ENCODE assay signal across 17 cellular contexts in genomic region chr20:49666906-49667305, GRCh38.
"Had no signal": no experiment of that assay in that cellular context is flagged by ENCODE, and none has a peak within 500 bp of the region (broad histone marks: within the 10 kb centered on the region; RNA-seq: fewer than 3 reads in every experiment).

No MANE protein-coding gene starts in this region.

- H2AFZ ChIP-seq: neural progenitor cell had no signal

- H3K27me3 ChIP-seq: foreskin keratinocyte, left lung, neural progenitor cell, pancreas, testis had no signal

- DNase-seq: activated CD4-positive, alpha-beta T cell treated with anti-CD3 and anti-CD28 coated beads, Interleukin-2, amount 10 ng/mL, durations not matched to agents 7 days and 5 days; activated CD4-positive, CD25-positive, alpha-beta regulatory T cell; activated effector memory CD4-positive, alpha-beta T cell treated with Interleukin-2 at 50 U/mL for 16 hours; activated T-cell treated with anti-CD3 and anti-CD28 coated beads, Interleukin-2, amount 50 U/mL, for 1 hour; foreskin keratinocyte; head of caudate nucleus; islet precursor cell; left lung; mesendoderm; pancreas; stimulated activated CD4-positive, alpha-beta T cell treated with anti-CD3 and anti-CD28 coated beads, Interleukin-4, amount 100 ng/mL, for 4 hours; stimulated activated naive CD8-positive, alpha-beta T cell treated with anti-CD3 and anti-CD28 coated beads, Interleukin-15, amount 100 ng/mL, for 72 hours; T-helper 2 cell; testis had no signal

- H3K27ac Mint-ChIP-seq: activated CD4-positive, alpha-beta T cell treated with anti-CD3 and anti-CD28 coated beads, Interleukin-2, amount 10 ng/mL, durations not matched to agents 7 days and 5 days; activated naive CD4-positive, alpha-beta T cell treated with anti-CD3 and anti-CD28 coated beads, Interleukin-2, amount 50 U/mL, for 24 hours; neural progenitor cell had no signal

- H3K27me3 Mint-ChIP-seq: activated CD4-positive, alpha-beta T cell treated with anti-CD3 and anti-CD28 coated beads, Interleukin-2, amount 10 ng/mL, durations not matched to agents 7 days and 5 days; activated naive CD4-positive, alpha-beta T cell treated with anti-CD3 and anti-CD28 coated beads, Interleukin-2, amount 50 U/mL, for 24 hours; stimulated activated naive CD8-positive, alpha-beta T cell treated with anti-CD3 and anti-CD28 coated beads, Interleukin-15, amount 100 ng/mL, for 72 hours had no signal

- H3K36me3 ChIP-seq: left lung, neural progenitor cell, pancreas had no signal

- H3K4me3 Mint-ChIP-seq: activated CD4-positive, alpha-beta T cell treated with anti-CD3 and anti-CD28 coated beads, Interleukin-2, amount 10 ng/mL, durations not matched to agents 7 days and 5 days; activated naive CD4-positive, alpha-beta T cell treated with anti-CD3 and anti-CD28 coated beads, Interleukin-2, amount 50 U/mL, for 24 hours; neural progenitor cell; stimulated activated naive CD8-positive, alpha-beta T cell treated with anti-CD3 and anti-CD28 coated beads, Interleukin-15, amount 100 ng/mL, for 72 hours had no signal

- H3K4me2 ChIP-seq: neural progenitor cell had no signal

- H3K27ac ChIP-seq: foreskin keratinocyte, left lung, pancreas, skin epidermis, testis had no signal

- ATAC-seq: foreskin keratinocyte; left lung; pancreas; stimulated activated naive CD8-positive, alpha-beta T cell treated with anti-CD3 and anti-CD28 coated beads, Interleukin-15, amount 100 ng/mL, for 72 hours had no signal

- H3K4me3 ChIP-seq: left lung, neural progenitor cell, pancreas, skin epidermis, testis had no signal

- H3K9me3 Mint-ChIP-seq: activated CD4-positive, alpha-beta T cell treated with anti-CD3 and anti-CD28 coated beads, Interleukin-2, amount 10 ng/mL, durations not matched to agents 7 days and 5 days; activated naive CD4-positive, alpha-beta T cell treated with anti-CD3 and anti-CD28 coated beads, Interleukin-2, amount 50 U/mL, for 24 hours; neural progenitor cell; stimulated activated naive CD8-positive, alpha-beta T cell treated with anti-CD3 and anti-CD28 coated beads, Interleukin-15, amount 100 ng/mL, for 72 hours had no signal

- H3K36me3 Mint-ChIP-seq: neural progenitor cell had no signal

- H3K4me1 ChIP-seq: foreskin keratinocyte had no signal
